In genomic region chr2:1894578-1894977, GRCh38 we compare ENCODE assay signal across 30 cellular contexts.
"Had no signal": no experiment of that assay in that cellular context is flagged by ENCODE, and none has a peak within 500 bp of the region (broad histone marks: within the 10 kb centered on the region; RNA-seq: fewer than 3 reads in every experiment).

No MANE protein-coding gene starts in this region.

- H3K4me3 Mint-ChIP-seq: activated B cell treated with CpG ODN at 0.5 μM for 24 hours; activated CD4-positive, alpha-beta memory T cell treated with anti-CD3 and anti-CD28 coated beads for 36 hours; activated CD4-positive, alpha-beta T cell treated with anti-CD3 and anti-CD28 coated beads, Interleukin-2, amount 10 ng/mL, durations not matched to agents 24 days and 14 days; activated CD8-positive, alpha-beta T cell treated with anti-CD3 and anti-CD28 coated beads for 36 hours; activated naive CD4-positive, alpha-beta T cell treated with anti-CD3 and anti-CD28 coated beads, Interleukin-2, amount 10 ng/mL, durations not matched to agents 7 days and 5 days; activated naive CD4-positive, alpha-beta T cell treated with anti-CD3 and anti-CD28 coated beads, Interleukin-2, amount 50 U/mL, for 24 hours; activated naive CD8-positive, alpha-beta T cell; activated naive CD8-positive, alpha-beta T cell treated with anti-CD3 and anti-CD28 coated beads, Interleukin-2, amount 10 ng/mL, durations not matched to agents 7 days and 5 days; activated naive CD8-positive, alpha-beta T cell treated with anti-CD3 and anti-CD28 coated beads, Interleukin-2, amount 50 U/mL, for 24 hours; activated T-cell treated with anti-CD3 and anti-CD28 coated beads, Interleukin-2, amount 50 U/mL, for 4 hours; brain; central memory CD8-positive, alpha-beta T cell; T-helper 1 cell treated with Interleukin-12 subunit alpha and Interleukin-12 subunit beta and Interleukin-4 antibody, amounts not matched to agents 30 μg/mL and 1 μg/mL, for 36 hours; T-helper 2 cell treated with Interferon-gamma antibody and Interleukin-4, amounts not matched to agents 5 μg/mL and 100 μg/mL, for 36 hours had no signal

- H3K27me3 Mint-ChIP-seq: activated CD4-positive, alpha-beta T cell treated with anti-CD3 and anti-CD28 coated beads, Interleukin-2, amount 10 ng/mL, durations not matched to agents 24 days and 14 days; activated CD8-positive, alpha-beta T cell treated with anti-CD3 and anti-CD28 coated beads for 36 hours; activated naive CD4-positive, alpha-beta T cell treated with anti-CD3 and anti-CD28 coated beads, Interleukin-2, amount 10 ng/mL, durations not matched to agents 7 days and 5 days; activated naive CD4-positive, alpha-beta T cell treated with anti-CD3 and anti-CD28 coated beads, Interleukin-2, amount 50 U/mL, for 24 hours; central memory CD8-positive, alpha-beta T cell had no signal

- ATAC-seq: activated CD8-positive, alpha-beta T cell treated with anti-CD3 and anti-CD28 coated beads for 36 hours; activated naive CD8-positive, alpha-beta T cell treated with anti-CD3 and anti-CD28 coated beads, Interleukin-2, amount 50 U/mL, for 24 hours; activated T-cell treated with anti-CD3 and anti-CD28 coated beads, Interleukin-2, amount 50 U/mL, for 4 hours had no signal

- DNase-seq: activated B cell treated with CpG ODN at 0.5 μM for 24 hours; activated CD4-positive, alpha-beta memory T cell treated with anti-CD3 and anti-CD28 coated beads for 36 hours; activated CD4-positive, alpha-beta T cell treated with anti-CD3 and anti-CD28 coated beads for 4 hours; activated CD4-positive, alpha-beta T cell treated with anti-CD3 and anti-CD28 coated beads, Interleukin-2, amount 10 ng/mL, durations not matched to agents 24 days and 14 days; activated CD4-positive, alpha-beta T cell treated with anti-CD3 and anti-CD28 coated beads, Interleukin-2, amount 50 U/mL, for 1 hour; activated CD4-positive, alpha-beta T cell treated with anti-CD3 and anti-CD28 coated beads, Interleukin-2, amount 50 U/mL, for 4 hours; activated CD4-positive, CD25-positive, alpha-beta regulatory T cell treated with anti-CD3 and anti-CD28 coated beads, Interleukin-2, amount 50 U/mL, for 72 hours; activated CD8-positive, alpha-beta T cell treated with anti-CD3 and anti-CD28 coated beads for 36 hours; activated effector memory CD4-positive, alpha-beta T cell treated with Interleukin-2 at 50 U/mL for 16 hours; activated gamma-delta T cell; activated naive CD4-positive, alpha-beta T cell treated with anti-CD3 and anti-CD28 coated beads, Interleukin-2, amount 10 ng/mL, durations not matched to agents 7 days and 5 days; activated naive CD4-positive, alpha-beta T cell treated with Interleukin-2 at 50 U/mL for 16 hours; activated naive CD8-positive, alpha-beta T cell treated with anti-CD3 and anti-CD28 coated beads, Interleukin-2, amount 10 ng/mL, durations not matched to agents 7 days and 5 days; activated naive CD8-positive, alpha-beta T cell treated with anti-CD3 and anti-CD28 coated beads, Interleukin-2, amount 50 U/mL, for 24 hours; activated T-cell treated with anti-CD3 and anti-CD28 coated beads for 4 hours; activated T-cell treated with anti-CD3 and anti-CD28 coated beads, Interleukin-2, amount 50 U/mL, for 1 hour; activated T-cell treated with anti-CD3 and anti-CD28 coated beads, Interleukin-2, amount 50 U/mL, for 4 hours; amygdala; anterior cingulate cortex; cerebellar nuclear complex; T-helper 1 cell; T-helper 2 cell; T-helper 9 cell had no signal

- H3K9me3 Mint-ChIP-seq: activated B cell treated with CpG ODN at 0.5 μM for 24 hours; activated CD4-positive, alpha-beta memory T cell treated with anti-CD3 and anti-CD28 coated beads for 36 hours; activated CD4-positive, alpha-beta T cell treated with anti-CD3 and anti-CD28 coated beads, Interleukin-2, amount 10 ng/mL, durations not matched to agents 24 days and 14 days; activated CD8-positive, alpha-beta T cell treated with anti-CD3 and anti-CD28 coated beads for 36 hours; activated naive CD4-positive, alpha-beta T cell treated with anti-CD3 and anti-CD28 coated beads, Interleukin-2, amount 10 ng/mL, durations not matched to agents 7 days and 5 days; activated naive CD4-positive, alpha-beta T cell treated with anti-CD3 and anti-CD28 coated beads, Interleukin-2, amount 50 U/mL, for 24 hours; activated naive CD8-positive, alpha-beta T cell treated with anti-CD3 and anti-CD28 coated beads, Interleukin-2, amount 10 ng/mL, durations not matched to agents 7 days and 5 days; activated naive CD8-positive, alpha-beta T cell treated with anti-CD3 and anti-CD28 coated beads, Interleukin-2, amount 50 U/mL, for 24 hours; activated T-cell treated with anti-CD3 and anti-CD28 coated beads, Interleukin-2, amount 50 U/mL, for 4 hours; activated T-helper 2 cell treated with anti-CD3 and anti-CD28 coated beads, Interferon-gamma antibody, Interleukin-2, Interleukin-4, amounts not matched to agents 10 μg/mL and 5 μg/mL and 100 μg/mL, durations not matched to agents 14 hours and 24 hours and 36 hours; central memory CD8-positive, alpha-beta T cell; T-helper 1 cell treated with Interleukin-12 subunit alpha and Interleukin-12 subunit beta and Interleukin-4 antibody, amounts not matched to agents 30 μg/mL and 1 μg/mL, for 36 hours; T-helper 2 cell treated with Interferon-gamma antibody and Interleukin-4, amounts not matched to agents 5 μg/mL and 100 μg/mL, for 36 hours had no signal

- H3K27ac Mint-ChIP-seq: activated B cell treated with CpG ODN at 0.5 μM for 24 hours; activated CD4-positive, alpha-beta memory T cell treated with anti-CD3 and anti-CD28 coated beads for 36 hours; activated CD4-positive, alpha-beta T cell treated with anti-CD3 and anti-CD28 coated beads, Interleukin-2, amount 10 ng/mL, durations not matched to agents 24 days and 14 days; activated CD8-positive, alpha-beta T cell treated with anti-CD3 and anti-CD28 coated beads for 36 hours; activated naive CD4-positive, alpha-beta T cell treated with anti-CD3 and anti-CD28 coated beads, Interleukin-2, amount 10 ng/mL, durations not matched to agents 7 days and 5 days; activated naive CD4-positive, alpha-beta T cell treated with anti-CD3 and anti-CD28 coated beads, Interleukin-2, amount 50 U/mL, for 24 hours; activated naive CD8-positive, alpha-beta T cell; activated naive CD8-positive, alpha-beta T cell treated with anti-CD3 and anti-CD28 coated beads, Interleukin-2, amount 10 ng/mL, durations not matched to agents 7 days and 5 days; activated naive CD8-positive, alpha-beta T cell treated with anti-CD3 and anti-CD28 coated beads, Interleukin-2, amount 50 U/mL, for 24 hours; activated T-helper 2 cell treated with anti-CD3 and anti-CD28 coated beads, Interferon-gamma antibody, Interleukin-2, Interleukin-4, amounts not matched to agents 10 μg/mL and 5 μg/mL and 100 μg/mL, durations not matched to agents 14 hours and 24 hours and 36 hours; brain; T-helper 1 cell treated with Interleukin-12 subunit alpha and Interleukin-12 subunit beta and Interleukin-4 antibody, amounts not matched to agents 30 μg/mL and 1 μg/mL, for 36 hours; T-helper 2 cell treated with Interferon-gamma antibody and Interleukin-4, amounts not matched to agents 5 μg/mL and 100 μg/mL, for 36 hours had no signal

- H3K36me3 Mint-ChIP-seq: activated CD4-positive, alpha-beta memory T cell treated with anti-CD3 and anti-CD28 coated beads for 36 hours; activated naive CD4-positive, alpha-beta T cell treated with anti-CD3 and anti-CD28 coated beads, Interleukin-2, amount 10 ng/mL, durations not matched to agents 7 days and 5 days; activated naive CD4-positive, alpha-beta T cell treated with anti-CD3 and anti-CD28 coated beads, Interleukin-2, amount 50 U/mL, for 24 hours; activated naive CD8-positive, alpha-beta T cell; activated naive CD8-positive, alpha-beta T cell treated with anti-CD3 and anti-CD28 coated beads, Interleukin-2, amount 10 ng/mL, durations not matched to agents 7 days and 5 days had no signal

- H3K4me1 Mint-ChIP-seq: activated B cell treated with CpG ODN at 0.5 μM for 24 hours; activated CD4-positive, alpha-beta T cell treated with anti-CD3 and anti-CD28 coated beads, Interleukin-2, amount 10 ng/mL, durations not matched to agents 24 days and 14 days; activated naive CD4-positive, alpha-beta T cell treated with anti-CD3 and anti-CD28 coated beads, Interleukin-2, amount 10 ng/mL, durations not matched to agents 7 days and 5 days; activated naive CD4-positive, alpha-beta T cell treated with anti-CD3 and anti-CD28 coated beads, Interleukin-2, amount 50 U/mL, for 24 hours; activated naive CD8-positive, alpha-beta T cell treated with anti-CD3 and anti-CD28 coated beads, Interleukin-2, amount 10 ng/mL, durations not matched to agents 7 days and 5 days; activated naive CD8-positive, alpha-beta T cell treated with anti-CD3 and anti-CD28 coated beads, Interleukin-2, amount 50 U/mL, for 24 hours; central memory CD8-positive, alpha-beta T cell had no signal
